9 cellular contexts compared by ENCODE assay signal in genomic region chr10:97888641-97889262, GRCh38. TPM values are rescaled to one million over a fixed set of nuclear protein-coding genes. Genes with fewer than 3 reads are reported as not detected.
DNase-seq lines count a peak whose midpoint lies in the region; ATAC-seq and TF ChIP-seq lines count a peak whose summit lies in the region.
"Had no signal": no experiment of that assay in that cellular context is flagged by ENCODE, and none has a peak within 500 bp of the region (broad histone marks: within the 10 kb centered on the region; RNA-seq: fewer than 3 reads in every experiment).

No MANE protein-coding gene starts in this region.

- H3K4me3 Mint-ChIP-seq in endodermal cell: no peak overlapping the region

- H3K4me3 ChIP-seq in endodermal cell (ENCODE audit: low read length) (no peak overlapping the region), skin epidermis (no peak overlapping the region), OCI-LY7 (ENCODE audit: low read depth, low read length, poor library complexity, severe bottlenecking) (no peak overlapping the region)

- H3K4me2 ChIP-seq in OCI-LY7 (ENCODE audit: low read length): no peak overlapping the region

- H3K36me3 ChIP-seq in endodermal cell (ENCODE audit: control insufficient read depth, insufficient read depth, low read length): no peaks in the 10 kb centered on the region
- H3K36me3 ChIP-seq in OCI-LY7 (ENCODE audit: insufficient read depth, low read length): no peaks in the 10 kb centered on the region

- ATAC-seq in HG02678 (IDR thresholded peaks at IDR 0.05; ENCODE audit: unreplicated experiment) (no peak), left lobe of liver (no peak)

- H3K9me3 Mint-ChIP-seq in endodermal cell: no peaks in the 10 kb centered on the region

- H3K27me3 ChIP-seq in endodermal cell (ENCODE audit: control insufficient read depth, insufficient read depth, low read length, poor library complexity, severe bottlenecking): no peaks in the 10 kb centered on the region

- H2AFZ ChIP-seq in OCI-LY7 (ENCODE audit: low read length): no peak overlapping the region

- CTCF ChIA-PET in OCI-LY7 (lab: Charles Lee; ENCODE audit: unreplicated experiment): interaction anchor here (0.6 kb wide), 1 partner anchor 26 kb away, joined by 7 read pairs; no protein-coding TSS in a partner anchor

- no peaks in the 10 kb centered on the region for H4K20me1 ChIP-seq in OCI-LY7 (ENCODE audit: insufficient read depth, low read length)

- no peaks in the 10 kb centered on the region for H3K9me3 ChIP-seq in endodermal cell (ENCODE audit: control insufficient read depth, low read length)
- no peaks in the 10 kb centered on the region for H3K9me3 ChIP-seq in OCI-LY7 (ENCODE audit: low read length)

- H3K9me2 ChIP-seq in OCI-LY7 (ENCODE audit: insufficient read depth, low read length): no peaks in the 10 kb centered on the region

- H3K4me1 Mint-ChIP-seq in endodermal cell: peaks cover 11% of the 10 kb centered on the region

- TF ChIP-seq CTCF in endodermal cell (conservative IDR thresholded peaks at IDR 0.05) (no peak), OCI-LY7 (conservative IDR thresholded peaks at IDR 0.05; ENCODE audit: low read length) (no peak)

- intact Hi-C loops in OCI-LY7 (cut with micrococcal nuclease; ENCODE audit: unreplicated experiment): no loop called here

- peak overlapping the region; percentile 31 for H3K27ac Mint-ChIP-seq in endodermal cell

- POLR2A ChIA-PET in OCI-LY7 (lab: Charles Lee): no interaction called here

- WGBS in endodermal cell (ENCODE audit: insufficient coverage in 1 of 2, insufficient read length in 1 of 2), 2 experiments: 61 to 78% methylated on average over 2 to 12 of the region's 12 CpGs

- H3K27ac ChIP-seq in endodermal cell (ENCODE audit: low read depth, low read length) (no peak overlapping the region), skin epidermis (peak overlapping the region in 11 of 21 experiments; percentile 23 to 80 (median 59)), OCI-LY7 (ENCODE audit: low read depth, low read length, poor library complexity, severe bottlenecking) (no peak overlapping the region)
- H3K27ac ChIP-seq: 22Rv1 had no signal

- no peaks in the 10 kb centered on the region for H3K36me3 Mint-ChIP-seq in endodermal cell (ENCODE audit: low read depth)

- DNase-seq in DMS53 (lab: John Stamatoyannopoulos, UW) (peak; percentile 52), DMS53 treated with DMSO at 0.1 percent for 48 hours (lab: John Stamatoyannopoulos, UW; ENCODE audit: unreplicated experiment) (no peak), NCI-H345 treated with DMSO at 0.1 percent for 48 hours (lab: John Stamatoyannopoulos, UW; ENCODE audit: unreplicated experiment) (peak; percentile 19), endodermal cell (peak; percentile 89), left lobe of liver (ENCODE audit: low spot score) (no peak), OCI-LY7 (ENCODE audit: low spot score) (no peak)

- H3K27me3 Mint-ChIP-seq in endodermal cell (ENCODE audit: insufficient read depth): peaks cover 4% of the 10 kb centered on the region

- no peaks in the 10 kb centered on the region for H3K79me2 ChIP-seq in OCI-LY7 (ENCODE audit: insufficient read depth, low read depth, low read length)

- no peak overlapping the region for H3K9ac ChIP-seq in endodermal cell (ENCODE audit: extremely low read depth, low read length, poor library complexity, severe bottlenecking)

- no TSS peak for BruUV-seq in OCI-LY7 (replicated peaks; lab: Mats Ljungman, UMichigan)

- H3K4me1 ChIP-seq in endodermal cell (ENCODE audit: control insufficient read depth, insufficient read depth, low read length): peaks cover 5% of the 10 kb centered on the region
- no peaks in the 10 kb centered on the region for H3K4me1 ChIP-seq in OCI-LY7 (ENCODE audit: insufficient read depth, low read length, poor library complexity, severe bottlenecking)

RNA-seq across cellular contexts. Expression of gene GOLGA7B, which starts 39.1 kb away (rescaled TPM):
- total RNA-seq in endodermal cell (under 1 TPM; 0.18 to 0.27 TPM), left lobe of liver (0.53 TPM), OCI-LY7 (2022) (0.08 and 0.15 TPM in 2 replicates)
- 0.11 TPM for polyA plus RNA-seq in endodermal cell (2013, experiment 1 of 2)
- 0.12 TPM for polyA plus RNA-seq in endodermal cell (2013, experiment 2 of 2)
- total RNA-seq in OCI-LY7 (2014; rRNA removed; shearing (Covaris generic)): 0.09 TPM in 1 of 2 replicates, not detected in the other

Comparison
In these comparisons a context has a peak if more than half of its experiments do, and no peak if none do; other contexts are left out.
1. DNase-seq: peak in DMS53 (single experiment), NCI-H345 treated with DMSO at 0.1 percent for 48 hours (single experiment) and endodermal cell (single experiment); none in DMS53 treated with DMSO at 0.1 percent for 48 hours (single experiment), left lobe of liver (single experiment) and OCI-LY7 (single experiment).
2. H3K27ac ChIP-seq: peak in skin epidermis (11 of 21); none in endodermal cell (single experiment) and OCI-LY7 (single experiment).